In the genomic region with DNA sequence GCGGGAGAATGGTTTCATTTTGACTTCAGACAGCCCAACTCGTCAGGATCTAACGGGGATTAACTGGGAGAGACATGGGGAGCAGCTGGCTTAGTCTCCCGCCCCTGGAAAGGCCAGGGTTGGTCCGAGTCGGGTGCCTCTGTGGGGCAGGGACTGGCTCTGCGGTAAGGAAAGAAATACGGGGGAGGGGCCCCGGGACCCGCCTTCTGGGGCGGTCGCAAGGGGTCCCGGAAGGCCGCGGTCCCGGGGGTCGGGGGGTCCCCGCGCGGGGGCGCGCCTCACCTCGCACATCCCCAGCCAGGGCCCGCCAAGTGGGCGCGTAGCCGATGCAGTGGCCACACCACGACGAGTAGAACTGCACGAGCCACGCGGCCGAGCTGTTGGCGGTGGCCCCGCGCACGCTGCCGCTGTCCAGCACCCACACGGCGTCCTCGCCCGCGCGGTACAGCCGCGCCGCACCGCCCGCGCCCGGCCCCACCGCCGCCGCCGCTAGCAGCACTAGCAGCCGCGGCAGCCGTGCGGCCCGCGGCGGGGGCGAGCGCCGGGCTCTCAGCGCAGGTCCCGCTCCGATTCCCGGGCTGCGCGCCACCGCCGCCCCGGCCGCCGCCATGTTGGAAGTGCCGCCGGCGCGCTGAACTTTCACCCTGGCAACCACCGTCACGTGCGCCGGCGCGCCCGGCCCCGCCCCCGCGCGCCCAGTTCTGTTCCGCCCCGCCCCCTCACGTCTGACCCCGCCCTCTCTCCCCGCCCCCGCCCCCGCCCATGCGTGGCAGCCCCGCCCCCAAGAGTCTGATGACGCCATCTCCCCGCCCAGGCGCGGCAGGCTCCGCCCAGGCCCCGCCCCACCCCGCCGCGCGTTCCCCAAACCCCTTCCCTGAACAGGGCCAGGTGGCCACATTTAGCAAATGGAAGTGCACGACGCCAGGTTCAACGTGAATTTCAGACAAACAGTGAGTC, we compare ENCODE assay signal across 1 cellular context.
A peak's percentile ranks its signal among the peaks of the same experiment; 100 is the strongest.
TF ChIP-seq lines count a peak whose summit lies in the region.

A gene with protein sequence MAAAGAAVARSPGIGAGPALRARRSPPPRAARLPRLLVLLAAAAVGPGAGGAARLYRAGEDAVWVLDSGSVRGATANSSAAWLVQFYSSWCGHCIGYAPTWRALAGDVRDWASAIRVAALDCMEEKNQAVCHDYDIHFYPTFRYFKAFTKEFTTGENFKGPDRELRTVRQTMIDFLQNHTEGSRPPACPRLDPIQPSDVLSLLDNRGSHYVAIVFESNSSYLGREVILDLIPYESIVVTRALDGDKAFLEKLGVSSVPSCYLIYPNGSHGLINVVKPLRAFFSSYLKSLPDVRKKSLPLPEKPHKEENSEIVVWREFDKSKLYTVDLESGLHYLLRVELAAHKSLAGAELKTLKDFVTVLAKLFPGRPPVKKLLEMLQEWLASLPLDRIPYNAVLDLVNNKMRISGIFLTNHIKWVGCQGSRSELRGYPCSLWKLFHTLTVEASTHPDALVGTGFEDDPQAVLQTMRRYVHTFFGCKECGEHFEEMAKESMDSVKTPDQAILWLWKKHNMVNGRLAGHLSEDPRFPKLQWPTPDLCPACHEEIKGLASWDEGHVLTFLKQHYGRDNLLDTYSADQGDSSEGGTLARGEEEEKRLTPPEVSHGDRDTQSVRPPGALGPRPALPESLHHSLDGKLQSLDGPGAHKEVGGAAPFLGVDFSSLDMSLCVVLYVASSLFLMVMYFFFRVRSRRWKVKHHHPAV (minus strand): TSS at position 619 of the 957 bp plus-strand sequence. CDS start 9 bp downstream, at position 610.

TF ChIP-seq in IMR-90, 13 proteins besides CTCF, POLR2A, EP300 and RAD21:
- peak; percentile 78; the same call in 1 of the 2 replicates for TF ChIP-seq MAZ (IDR thresholded peaks at IDR 0.05; ENCODE audit: borderline replicate concordance, low read depth, low read length)
- TF ChIP-seq, protein P1, sequence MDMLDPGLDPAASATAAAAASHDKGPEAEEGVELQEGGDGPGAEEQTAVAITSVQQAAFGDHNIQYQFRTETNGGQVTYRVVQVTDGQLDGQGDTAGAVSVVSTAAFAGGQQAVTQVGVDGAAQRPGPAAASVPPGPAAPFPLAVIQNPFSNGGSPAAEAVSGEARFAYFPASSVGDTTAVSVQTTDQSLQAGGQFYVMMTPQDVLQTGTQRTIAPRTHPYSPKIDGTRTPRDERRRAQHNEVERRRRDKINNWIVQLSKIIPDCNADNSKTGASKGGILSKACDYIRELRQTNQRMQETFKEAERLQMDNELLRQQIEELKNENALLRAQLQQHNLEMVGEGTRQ (IDR thresholded peaks at IDR 0.05; ENCODE audit: low read depth, low read length) = peak; percentile 89
- TF ChIP-seq BHLHE40 (IDR thresholded peaks at IDR 0.05; ENCODE audit: low read depth, low read length) = peak; percentile 90
- TF ChIP-seq MXI1 (IDR thresholded peaks at IDR 0.05; ENCODE audit: borderline replicate concordance, low read depth, low read length) = peak; percentile 100
- TF ChIP-seq RFX5 (IDR thresholded peaks at IDR 0.05; ENCODE audit: low read depth, low read length) = no peak
- TF ChIP-seq SMC3 (IDR thresholded peaks at IDR 0.05; ENCODE audit: low read depth, low read length) = no peak
